ENCODE assay signal across 25 cellular contexts in genomic region chr6:2708456-2708855, GRCh38. TPM values are rescaled to one million over a fixed set of nuclear protein-coding genes. Genes with fewer than 3 reads are reported as not detected.
DNase-seq lines count a peak whose midpoint lies in the region; ATAC-seq and TF ChIP-seq lines count a peak whose summit lies in the region.
"Had no signal": no experiment of that assay in that cellular context is flagged by ENCODE, and none has a peak within 500 bp of the region (broad histone marks: within the 10 kb centered on the region; RNA-seq: fewer than 3 reads in every experiment).

No MANE protein-coding gene starts in this region.

- H3K9me3 ChIP-seq in esophagus squamous epithelium, result peaks cover 0 to 17% (median 4%) of the 10 kb centered on the region in 3 donors
- H3K9me3 ChIP-seq in psoas muscle, result peaks cover 12% of the 10 kb centered on the region
- H3K9me3 ChIP-seq in testis, result no peaks in the 10 kb centered on the region
- H3K9me3 ChIP-seq in endodermal cell (ENCODE audit: control insufficient read depth, low read length), result peaks cover 16% of the 10 kb centered on the region

- no peak overlapping the region for H3K4me3 Mint-ChIP-seq in endodermal cell
- H3K4me3 Mint-ChIP-seq: CD4-positive, alpha-beta memory T cell; IgD-negative memory B cell had no signal

- H3K27ac ChIP-seq in esophagus squamous epithelium (peak overlapping the region in 3 of 4 donors; percentile 48 to 73 (median 72)), psoas muscle (peak overlapping the region; percentile 65), testis (peak overlapping the region; percentile 3 to 52), endodermal cell (ENCODE audit: low read depth, low read length) (no peak overlapping the region)
- H3K27ac ChIP-seq: BLaER1, PC-9, RWPE1 had no signal

- DNase-seq in amniotic epithelial cell (ENCODE audit: low read depth) (peak; percentile 83), esophagus squamous epithelium (lab: John Stamatoyannopoulos, UW) (no peak), psoas muscle (no peak), testis (no peak), cerebellar nuclear complex (lab: John Stamatoyannopoulos, UW) (no peak), endodermal cell (no peak)
- no peak for DNase-seq in stimulated activated CD4-positive, alpha-beta T cell treated with anti-CD3 and anti-CD28 coated beads, Interleukin-2, amount 100 ng/mL, for 24 hours
- DNase-seq: ACHN; Caco-2; CD4-positive, alpha-beta memory T cell; DMS 273 treated with DMSO at 0.1 percent for 48 hours; DMS79 treated with DMSO at 0.1 percent for 48 hours; H7; MG63; NCI-H1048; NCI-H1417 treated with DMSO at 0.1 percent for 48 hours; NCI-H187; NCI-H2107; NCI-H510A treated with DMSO at 0.1 percent for 48 hours; NCI-H748 treated with DMSO at 0.1 percent for 48 hours; PC-9; SHP77 treated with DMSO at 0.1 percent for 48 hours had no signal

- intact Hi-C loops in esophagus squamous epithelium (cut with DNase I), result no loop called here
- intact Hi-C loops in psoas muscle (cut with DNase I), result no loop called here
- intact Hi-C loops in testis (cut with DNase I; ENCODE audit: low total_unique reads), result no loop called here

- TF ChIP-seq POLR2A in esophagus squamous epithelium (IDR thresholded peaks at IDR 0.05) (no peak), testis (IDR thresholded peaks at IDR 0.05) (no peak)

- no peak overlapping the region for H3K4me3 ChIP-seq in esophagus squamous epithelium
- H3K4me3 ChIP-seq in psoas muscle, result no peak overlapping the region
- H3K4me3 ChIP-seq in testis, result no peak overlapping the region
- no peak overlapping the region for H3K4me3 ChIP-seq in endodermal cell (ENCODE audit: low read length)
- H3K4me3 ChIP-seq: BLaER1, MG63, PC-9 had no signal

- H3K27me3 ChIP-seq in esophagus squamous epithelium, result no peaks in the 10 kb centered on the region
- no peaks in the 10 kb centered on the region for H3K27me3 ChIP-seq in psoas muscle (ENCODE audit: insufficient read depth in 3 of 3, low read length in 2 of 3)
- no peaks in the 10 kb centered on the region for H3K27me3 ChIP-seq in testis
- no peaks in the 10 kb centered on the region for H3K27me3 ChIP-seq in endodermal cell (ENCODE audit: control insufficient read depth, insufficient read depth, low read length, poor library complexity, severe bottlenecking)
- H3K27me3 ChIP-seq: BLaER1, MG63 had no signal

- 53 to 72% methylated on average over 5 of the region's 5 CpGs for WGBS in esophagus squamous epithelium, 2 donors
- 42 to 83% (median 55%) methylated on average over 5 of the region's 5 CpGs for WGBS in psoas muscle, 3 donors
- 39 to 62% methylated on average over 5 of the region's 5 CpGs for WGBS in testis, 2 donors
- 89 to 97% methylated on average over 4 to 5 of the region's 5 CpGs for WGBS in endodermal cell (ENCODE audit: insufficient coverage in 1 of 2, insufficient read length in 1 of 2), 2 experiments

- peaks cover 0 to 23% (median 3%) of the 10 kb centered on the region in 3 donors for H3K4me1 ChIP-seq in esophagus squamous epithelium
- peaks cover 46% of the 10 kb centered on the region for H3K4me1 ChIP-seq in psoas muscle
- H3K4me1 ChIP-seq in testis, result no peaks in the 10 kb centered on the region
- no peaks in the 10 kb centered on the region for H3K4me1 ChIP-seq in endodermal cell (ENCODE audit: control insufficient read depth, insufficient read depth, low read length)
- H3K4me1 ChIP-seq: BLaER1, Caco-2 had no signal

- no peaks in the 10 kb centered on the region for H3K4me1 Mint-ChIP-seq in endodermal cell
- H3K4me1 Mint-ChIP-seq: CD4-positive, alpha-beta memory T cell; IgD-negative memory B cell had no signal

- no peak overlapping the region for H3K9ac ChIP-seq in endodermal cell (ENCODE audit: extremely low read depth, low read length, poor library complexity, severe bottlenecking)
- H3K9ac ChIP-seq: BLaER1 had no signal

- H3K36me3 ChIP-seq in esophagus squamous epithelium (no peaks in the 10 kb centered on the region), psoas muscle (ENCODE audit: insufficient read depth in 1 of 2, low read depth in 1 of 2) (no peaks in the 10 kb centered on the region), testis (ENCODE audit: low read depth, missing control alignments) (no peaks in the 10 kb centered on the region), endodermal cell (ENCODE audit: control insufficient read depth, insufficient read depth, low read length) (no peaks in the 10 kb centered on the region)
- H3K36me3 ChIP-seq: BLaER1, MG63 had no signal

- peaks cover 36% of the 10 kb centered on the region for H3K9me3 Mint-ChIP-seq in endodermal cell

- TF ChIP-seq CTCF in esophagus squamous epithelium (IDR thresholded peaks at IDR 0.05) (no peak), psoas muscle (IDR thresholded peaks at IDR 0.05) (no peak), testis (IDR thresholded peaks at IDR 0.05) (no peak), endodermal cell (conservative IDR thresholded peaks at IDR 0.05) (no peak)

- no peak overlapping the region for H3K27ac Mint-ChIP-seq in endodermal cell
- H3K27ac Mint-ChIP-seq: CD4-positive, alpha-beta memory T cell; IgD-negative memory B cell had no signal

- H3K36me3 Mint-ChIP-seq in endodermal cell (ENCODE audit: low read depth), result peaks cover 3% of the 10 kb centered on the region

- ATAC-seq in psoas muscle, result peak in 2 of 4 donors; percentile 56 to 64

- peaks cover 2% of the 10 kb centered on the region for H3K27me3 Mint-ChIP-seq in endodermal cell (ENCODE audit: insufficient read depth)

RNA-seq across cellular contexts. Expression of gene MYLK4, which starts 42.3 kb away (rescaled TPM):
- total RNA-seq in esophagus squamous epithelium, result 1 to 10 TPM in 2 of 4 donors, under 1 TPM in 2; 0.49 to 1.9 (median 1.0) TPM
- total RNA-seq in psoas muscle, result 10 to 100 TPM in 1 of 4 donors, 1 to 10 TPM in 3; 1.2 to 23.4 (median 2.2) TPM
- 100 to 1,000 TPM in 1 of 3 donors, 10 to 100 TPM in 1, under 1 TPM in 1; 0.09 to 143 (median 30.0) TPM for polyA plus RNA-seq in psoas muscle
- 1 to 10 TPM in 1 of 2 donors, under 1 TPM in 1; 0.71 to 1.5 TPM for total RNA-seq in testis
- polyA plus RNA-seq in testis (ENCODE audit: insufficient read depth, low read depth, low replicate concordance), result 0.62 TPM
- total RNA-seq in endodermal cell, result under 1 TPM; 0.18 to 0.20 TPM
- 0.21 TPM for polyA plus RNA-seq in endodermal cell (2013, experiment 1 of 2)
- polyA plus RNA-seq in endodermal cell (2013, experiment 2 of 2), result 0.08 TPM

RNA-seq across cellular contexts. Expression of gene WRNIP1, which starts 56.7 kb away (rescaled TPM):
- total RNA-seq in esophagus squamous epithelium (10 to 100 TPM; 66.0 to 75.6 (median 69.9) TPM), psoas muscle (10 to 100 TPM; 26.5 to 53.3 (median 41.3) TPM), testis (100 to 1,000 TPM in 1 of 2 donors, 10 to 100 TPM in 1; 95.8 to 102 TPM), endodermal cell (10 to 100 TPM; 30.8 to 33.2 TPM)
- polyA plus RNA-seq in psoas muscle (10 to 100 TPM; 38.0 to 73.9 (median 56.4) TPM), testis (ENCODE audit: insufficient read depth, low read depth, low replicate concordance) (57.7 TPM)
- polyA plus RNA-seq in endodermal cell (2013, experiment 1 of 2), result 29.7 TPM
- 28.8 TPM for polyA plus RNA-seq in endodermal cell (2013, experiment 2 of 2)
